ENCODE assay signal across 10 cellular contexts in the genomic region with DNA sequence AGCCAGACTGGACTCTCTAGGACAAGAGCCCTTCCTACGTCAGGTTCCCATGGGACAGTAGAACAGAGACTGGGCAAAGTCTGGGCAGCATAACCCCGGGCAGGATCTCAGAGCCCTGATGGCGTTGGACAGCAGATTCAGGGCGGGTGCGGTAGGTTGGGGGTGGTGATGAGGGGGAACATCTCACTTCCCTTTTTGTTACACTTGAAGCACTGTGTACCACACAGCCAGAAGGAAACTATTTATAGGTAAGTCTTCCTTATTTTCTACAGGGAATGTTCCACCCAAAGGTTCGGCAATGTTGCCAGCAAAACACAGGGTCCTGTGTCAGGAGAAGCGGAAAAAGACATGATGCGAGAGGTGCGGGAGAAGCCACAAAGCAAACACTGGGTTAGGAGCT.
DNase-seq lines count a peak whose midpoint lies in the region; ATAC-seq and TF ChIP-seq lines count a peak whose summit lies in the region.
"Had no signal": no experiment of that assay in that cellular context is flagged by ENCODE, and none has a peak within 500 bp of the region (broad histone marks: within the 10 kb centered on the region; RNA-seq: fewer than 3 reads in every experiment).

No MANE protein-coding gene starts in this region.

- peak overlapping the region; percentile 63 for H3K4me3 Mint-ChIP-seq in stimulated activated memory B cell treated with anti-CD40 and anti-IgM and Interleukin-4, amounts not matched to agents 10 μg/mL and 1 μg/mL and 100 μg/mL, for 72 hours

- no peaks in the 10 kb centered on the region for H3K27me3 Mint-ChIP-seq in stimulated activated memory B cell treated with anti-CD40 and anti-IgM and Interleukin-4, amounts not matched to agents 10 μg/mL and 1 μg/mL and 100 μg/mL, for 72 hours

- H2AFZ ChIP-seq in OCI-LY3 (ENCODE audit: low read depth, low read length) = peak overlapping the region; percentile 62

- H3K36me3 Mint-ChIP-seq in stimulated activated memory B cell treated with anti-CD40 and anti-IgM and Interleukin-4, amounts not matched to agents 10 μg/mL and 1 μg/mL and 100 μg/mL, for 72 hours = no peaks in the 10 kb centered on the region

- peak overlapping the region; percentile 82 for H3K27ac Mint-ChIP-seq in stimulated activated memory B cell treated with anti-CD40 and anti-IgM and Interleukin-4, amounts not matched to agents 10 μg/mL and 1 μg/mL and 100 μg/mL, for 72 hours

- ATAC-seq in GM19043 (IDR thresholded peaks at IDR 0.05; ENCODE audit: low read depth, unreplicated experiment) (peak; percentile 53), HG02884 (IDR thresholded peaks at IDR 0.05; ENCODE audit: unreplicated experiment) (peak; percentile 38)
- peak; percentile 78 for ATAC-seq in stimulated activated memory B cell treated with anti-CD40 and anti-IgM and Interleukin-4, amounts not matched to agents 10 μg/mL and 1 μg/mL and 100 μg/mL, for 72 hours

- peaks cover 32% of the 10 kb centered on the region for H3K4me1 ChIP-seq in OCI-LY3 (ENCODE audit: low read length)

- H3K27ac ChIP-seq in OCI-LY3 (ENCODE audit: low read length) = no peak overlapping the region

- H3K27me3 ChIP-seq in OCI-LY3 (ENCODE audit: low read depth, low read length) = 0 out of 2 replicates have a peak, but pooled peaks cover 2% of the 10 kb centered on the region

- H3K9me3 Mint-ChIP-seq in stimulated activated memory B cell treated with anti-CD40 and anti-IgM and Interleukin-4, amounts not matched to agents 10 μg/mL and 1 μg/mL and 100 μg/mL, for 72 hours = no peaks in the 10 kb centered on the region

- no peak for TF ChIP-seq CTCF in OCI-LY3 (IDR thresholded peaks at IDR 0.05; ENCODE audit: low read depth, low read length)

- DNase-seq in RKO (ENCODE audit: low spot score) (no peak), DMS153 (lab: John Stamatoyannopoulos, UW) (no peak), superior temporal gyrus (ENCODE audit: extremely low spot score) (no peak)
- DNase-seq in effector CD4-positive, alpha-beta T cell = no peak
- DNase-seq: GF-D8, NCI-H1930 had no signal

- H3K4me1 Mint-ChIP-seq in stimulated activated memory B cell treated with anti-CD40 and anti-IgM and Interleukin-4, amounts not matched to agents 10 μg/mL and 1 μg/mL and 100 μg/mL, for 72 hours = peaks cover 44% of the 10 kb centered on the region

- no peaks in the 10 kb centered on the region for H3K36me3 ChIP-seq in OCI-LY3 (replicated peaks; ENCODE audit: low read depth, low read length)

- H3K79me2 ChIP-seq in OCI-LY3 (ENCODE audit: low read length) = no peaks in the 10 kb centered on the region

- no peaks in the 10 kb centered on the region for H4K20me1 ChIP-seq in OCI-LY3 (ENCODE audit: insufficient read depth, low read length)

- peak overlapping the region; percentile 83 for H3K4me2 ChIP-seq in OCI-LY3 (ENCODE audit: low read length)

- H3K4me3 ChIP-seq in OCI-LY3 (ENCODE audit: low read length) = peak overlapping the region; percentile 65

- peak overlapping the region; percentile 36; the same call in 1 of the 2 replicates for H3K9ac ChIP-seq in OCI-LY3 (ENCODE audit: low read length)

- H3K9me3 ChIP-seq in OCI-LY3 (ENCODE audit: insufficient read depth, low read length) = no peaks in the 10 kb centered on the region
